Comparison of ENCODE assay signal across 1 cellular context in the genomic region with DNA sequence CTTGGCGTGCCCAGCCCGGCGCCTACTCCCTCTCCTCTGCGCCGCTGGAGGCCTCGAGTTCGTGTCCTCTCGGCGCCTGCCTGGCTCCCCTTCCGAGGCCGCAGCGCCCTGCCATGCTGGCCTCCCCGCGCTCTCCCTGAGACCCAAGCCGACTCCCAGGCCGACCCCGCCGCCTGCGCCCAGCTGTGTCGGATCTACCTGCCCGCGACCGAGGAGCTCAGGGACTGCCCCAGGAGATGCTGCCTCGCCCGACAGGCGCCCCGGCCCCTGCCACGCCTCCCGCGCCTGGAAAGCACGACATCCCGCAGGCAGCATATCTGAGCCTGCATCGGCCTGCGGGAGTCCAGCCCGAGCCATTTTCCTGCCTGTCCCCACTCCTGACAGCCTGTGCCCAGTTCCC.
TF ChIP-seq lines count a peak whose summit lies in the region.

No MANE protein-coding gene starts in this region.

TF ChIP-seq in H1, 55 proteins besides CTCF, POLR2A, EP300 and RAD21:
- TF ChIP-seq SIN3A (conservative IDR thresholded peaks at IDR 0.05 in 1 of 2, IDR thresholded peaks at IDR 0.05 in 1 of 2; ENCODE audit: low read depth in 1 of 2, low read length in 2 of 2): no peak
- TF ChIP-seq GTF2F1 (IDR thresholded peaks at IDR 0.05; ENCODE audit: borderline replicate concordance, low read depth, low read length): no peak
- no peak for TF ChIP-seq TAF7 (optimal IDR thresholded peaks at IDR 0.05; ENCODE audit: borderline replicate concordance, low read depth, low read length)
- TF ChIP-seq, protein P1, sequence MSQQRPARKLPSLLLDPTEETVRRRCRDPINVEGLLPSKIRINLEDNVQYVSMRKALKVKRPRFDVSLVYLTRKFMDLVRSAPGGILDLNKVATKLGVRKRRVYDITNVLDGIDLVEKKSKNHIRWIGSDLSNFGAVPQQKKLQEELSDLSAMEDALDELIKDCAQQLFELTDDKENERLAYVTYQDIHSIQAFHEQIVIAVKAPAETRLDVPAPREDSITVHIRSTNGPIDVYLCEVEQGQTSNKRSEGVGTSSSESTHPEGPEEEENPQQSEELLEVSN (IDR thresholded peaks at IDR 0.05): peak; percentile 11; the same call in 1 of the 2 replicates
